In genomic region chr7:36091571-36092176, GRCh38 we compare ENCODE assay signal across 24 cellular contexts.
DNase-seq lines count a peak whose midpoint lies in the region; ATAC-seq and TF ChIP-seq lines count a peak whose summit lies in the region.
"Had no signal": no experiment of that assay in that cellular context is flagged by ENCODE, and none has a peak within 500 bp of the region (broad histone marks: within the 10 kb centered on the region; RNA-seq: fewer than 3 reads in every experiment).

No MANE protein-coding gene starts in this region.

- POLR2A ChIA-PET in Panc1 (lab: Charles Lee), result no interaction called here

- H3K4me2 ChIP-seq in parathyroid adenoma (ENCODE audit: low read length) (peak overlapping the region; percentile 55), osteoblast (ENCODE audit: insufficient read depth, low read length) (no peak overlapping the region)
- H3K4me2 ChIP-seq: KMS-11 had no signal

- ATAC-seq in Panc1, result peak; percentile 25
- no peak for ATAC-seq in T-helper 17 cell
- ATAC-seq: CD8-positive, alpha-beta T cell had no signal

- H3K36me3 Mint-ChIP-seq in type B pancreatic cell, result peaks cover 5% of the 10 kb centered on the region
- H3K36me3 Mint-ChIP-seq in T-helper 17 cell (ENCODE audit: low read depth), result no peaks in the 10 kb centered on the region
- H3K36me3 Mint-ChIP-seq: CD8-positive, alpha-beta T cell had no signal

- no peaks in the 10 kb centered on the region for H3K27me3 ChIP-seq in Panc1 (ENCODE audit: control insufficient read depth, insufficient read depth, low read length)
- H3K27me3 ChIP-seq in parathyroid adenoma (ENCODE audit: control insufficient read depth, insufficient read depth, low read length), result no peaks in the 10 kb centered on the region
- H3K27me3 ChIP-seq in osteoblast (ENCODE audit: insufficient read depth, low read length), result no peaks in the 10 kb centered on the region

- H3K9me3 ChIP-seq in Panc1 (ENCODE audit: control insufficient read depth, insufficient read depth, low read depth, low read length) (no peaks in the 10 kb centered on the region; the same call in 1 of the 2 replicates), parathyroid adenoma (ENCODE audit: control insufficient read depth, low read length) (no peaks in the 10 kb centered on the region), osteoblast (ENCODE audit: low read depth, low read length) (no peaks in the 10 kb centered on the region), T-helper 17 cell (ENCODE audit: control insufficient read depth, low read length, poor library complexity, severe bottlenecking) (no peaks in the 10 kb centered on the region)

- intact Hi-C loops in Panc1 (cut with micrococcal nuclease; ENCODE audit: unreplicated experiment), result no loop called here

- H2AFZ ChIP-seq in parathyroid adenoma (peak overlapping the region; percentile 81), osteoblast (ENCODE audit: low read length) (no peak overlapping the region)

- H3K4me1 ChIP-seq in Panc1 (ENCODE audit: control insufficient read depth, insufficient read depth, low read length) (0 out of 2 replicates have a peak, but pooled peaks cover 2% of the 10 kb centered on the region), parathyroid adenoma (peaks cover 40% of the 10 kb centered on the region), osteoblast (ENCODE audit: insufficient read depth, low read length) (no peaks in the 10 kb centered on the region)

- no peaks in the 10 kb centered on the region for H3K36me3 ChIP-seq in Panc1 (ENCODE audit: control insufficient read depth, insufficient read depth, low read length)
- H3K36me3 ChIP-seq in parathyroid adenoma (ENCODE audit: control insufficient read depth, insufficient read depth, low read length), result no peaks in the 10 kb centered on the region
- no peaks in the 10 kb centered on the region for H3K36me3 ChIP-seq in osteoblast (ENCODE audit: insufficient read depth, low read length)

- H3K4me3 ChIP-seq in Panc1 (ENCODE audit: low read depth in 2 of 2, low read length in 2 of 2) (no peak overlapping the region), parathyroid adenoma (ENCODE audit: low read depth, low read length) (peak overlapping the region; percentile 21), osteoblast (ENCODE audit: insufficient read depth, low read length) (no peak overlapping the region)
- H3K4me3 ChIP-seq: SK-N-MC had no signal

- no peaks in the 10 kb centered on the region for H3K27me3 Mint-ChIP-seq in type B pancreatic cell
- H3K27me3 Mint-ChIP-seq in T-helper 17 cell, result no peaks in the 10 kb centered on the region

- H3K9me3 Mint-ChIP-seq in type B pancreatic cell, result peaks cover 20% of the 10 kb centered on the region

- H3K4me3 Mint-ChIP-seq in type B pancreatic cell (no peak overlapping the region), T-helper 17 cell (no peak overlapping the region)
- H3K4me3 Mint-ChIP-seq: B cell; CD8-positive, alpha-beta T cell had no signal

- peaks cover 10% of the 10 kb centered on the region for H3K4me1 Mint-ChIP-seq in type B pancreatic cell (ENCODE audit: unreplicated experiment)
- no peaks in the 10 kb centered on the region for H3K4me1 Mint-ChIP-seq in T-helper 17 cell
- H3K4me1 Mint-ChIP-seq: B cell had no signal

- TF ChIP-seq CTCF in Panc1 (IDR thresholded peaks at IDR 0.05) (no peak), parathyroid adenoma (IDR thresholded peaks at IDR 0.05) (no peak), type B pancreatic cell (conservative IDR thresholded peaks at IDR 0.05) (no peak), osteoblast (IDR thresholded peaks at IDR 0.05; ENCODE audit: extremely low read depth, low read depth, low read length) (no peak)

- DNase-seq in Panc1 (ENCODE audit: low read depth, low spot score) (no peak), left kidney (ENCODE audit: low read depth, low spot score) (peak; percentile 80), type B pancreatic cell (ENCODE audit: extremely low spot score, unreplicated experiment) (no peak), osteoblast (ENCODE audit: insufficient read length, low spot score, missing footprints) (no peak), activated gamma-delta T cell treated with Interleukin-2 at 50 U/mL for 16 hours (no peak), T-helper 17 cell (no peak)
- DNase-seq: CD8-positive, alpha-beta T cell; DMS 273 treated with DMSO at 0.1 percent for 48 hours; DMS79; EL; GDM1; IMR-90; NCI-H1048; NCI-H1417; NCI-H1694; NCI-H2029 treated with DMSO at 0.1 percent for 48 hours; NCI-H446 treated with DMSO at 0.1 percent for 48 hours; NCI-H69; SIG-M5 had no signal

- no TSS peak for BruUV-seq in Panc1 (replicated peaks; lab: Mats Ljungman, UMichigan)

- no peaks in the 10 kb centered on the region for H4K20me1 ChIP-seq in osteoblast (ENCODE audit: insufficient read depth, low read length)

- CTCF ChIA-PET in Panc1 (lab: Charles Lee), result no interaction called here

- H3K27ac ChIP-seq in Panc1 (ENCODE audit: low read length), result no peak overlapping the region
- peak overlapping the region; percentile 77 for H3K27ac ChIP-seq in parathyroid adenoma
- no peak overlapping the region for H3K27ac ChIP-seq in osteoblast (ENCODE audit: low read depth, low read length)
- H3K27ac ChIP-seq: C4-2B, KMS-11, SK-N-MC had no signal

- H3K9ac ChIP-seq in parathyroid adenoma, result no peak overlapping the region
- H3K9ac ChIP-seq: KMS-11 had no signal

- H3K79me2 ChIP-seq in parathyroid adenoma, result no peaks in the 10 kb centered on the region
- H3K79me2 ChIP-seq in osteoblast (ENCODE audit: insufficient read depth, low read length), result no peaks in the 10 kb centered on the region

- in situ Hi-C loops in Panc1 (cut with HindIII; ENCODE audit: low pct_unique_long_range_greater_than_20kb, low sequenced_read_pairs), result no loop called here

- H3K27ac Mint-ChIP-seq in type B pancreatic cell (peak overlapping the region; percentile 38), T-helper 17 cell (no peak overlapping the region)
- H3K27ac Mint-ChIP-seq: B cell; CD8-positive, alpha-beta T cell had no signal
